ENCODE assay signal across 12 cellular contexts in the genomic region with DNA sequence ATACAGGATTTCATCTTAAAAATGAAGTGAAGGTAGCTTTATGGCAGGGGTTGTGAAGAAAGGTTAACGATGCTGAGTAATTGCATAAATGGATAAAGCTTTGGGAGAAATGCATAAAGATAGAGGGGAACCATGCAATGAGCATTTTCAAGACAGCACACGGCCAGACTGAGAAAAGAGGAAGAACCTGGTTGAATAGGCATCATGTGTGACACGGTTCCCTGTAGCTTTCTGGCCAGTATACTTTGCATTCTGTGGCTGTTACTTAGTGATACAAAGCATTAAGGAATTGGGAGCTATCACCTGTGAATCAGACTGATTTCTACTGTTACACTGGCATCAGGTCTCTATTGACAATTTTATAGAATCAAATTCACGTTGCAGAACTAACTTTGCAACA. TPM values are rescaled to one million over a fixed set of nuclear protein-coding genes. Genes with fewer than 3 reads are reported as not detected.
DNase-seq lines count a peak whose midpoint lies in the region; ATAC-seq and TF ChIP-seq lines count a peak whose summit lies in the region.
"Had no signal": no experiment of that assay in that cellular context is flagged by ENCODE, and none has a peak within 500 bp of the region (broad histone marks: within the 10 kb centered on the region; RNA-seq: fewer than 3 reads in every experiment).

No MANE protein-coding gene starts in this region.

- CTCF ChIA-PET in PC-9 (lab: Charles Lee): no interaction called here
- CTCF ChIA-PET in Calu3 (lab: Charles Lee): interaction anchor here (0.5 kb wide), 1 partner anchor 26 kb away, joined by 6 read pairs; no protein-coding TSS in a partner anchor

- H3K9me3 ChIP-seq in SU-DHL-6 (ENCODE audit: insufficient read depth, low read length) (no peaks in the 10 kb centered on the region), PC-9 (ENCODE audit: insufficient read depth, low read depth) (0 out of 2 replicates have a peak, but pooled peaks cover 8% of the 10 kb centered on the region), hepatocyte (ENCODE audit: low read depth) (no peaks in the 10 kb centered on the region)

- H3K36me3 ChIP-seq in SU-DHL-6 (ENCODE audit: low read length): no peaks in the 10 kb centered on the region
- H3K36me3 ChIP-seq in PC-9 (ENCODE audit: low read depth): peaks cover 3% of the 10 kb centered on the region; the same call in 1 of the 2 replicates
- no peaks in the 10 kb centered on the region for H3K36me3 ChIP-seq in hepatocyte (replicated peaks; ENCODE audit: insufficient read depth, low read depth)

- ATAC-seq in activated CD4-positive, CD25-positive, alpha-beta regulatory T cell treated with anti-CD3 and anti-CD28 coated beads, Interleukin-2, amount 50 U/mL, for 24 hours: no peak

- H3K27me3 Mint-ChIP-seq in Calu3 (ENCODE audit: unreplicated experiment): no peaks in the 10 kb centered on the region

- H3K4me2 ChIP-seq in SU-DHL-6 (ENCODE audit: low read depth, low read length, poor library complexity, severe bottlenecking) (peak overlapping the region; percentile 4), PC-9 (no peak overlapping the region), hepatocyte (no peak overlapping the region)

- BruUV-seq in PC-9 (replicated peaks; lab: Mats Ljungman, UMichigan) (no TSS peak), Calu3 (replicated peaks; lab: Mats Ljungman, UMichigan) (no TSS peak)

- POLR2A ChIA-PET in PC-9 (lab: Charles Lee; ENCODE audit: unreplicated experiment): no interaction called here

- 88% methylated on average over 4 of the region's 4 CpGs for WGBS in hepatocyte (ENCODE audit: low lambda C conversion rate, missing lambda C conversion rate)

- in situ Hi-C loops in KBM-7 (cut with MboI; ENCODE audit: low pct_unique_long_range_greater_than_20kb, low sequenced_read_pairs): no loop called here

- H3K4me3 ChIP-seq in SU-DHL-6 (ENCODE audit: insufficient read depth, low read length, poor library complexity, severe bottlenecking): no peak overlapping the region
- H3K4me3 ChIP-seq in PC-9: no peak overlapping the region
- no peak overlapping the region for H3K4me3 ChIP-seq in hepatocyte
- H3K4me3 ChIP-seq: esophagus squamous epithelium had no signal

- no peaks in the 10 kb centered on the region for H3K36me3 Mint-ChIP-seq in Calu3 (ENCODE audit: insufficient read depth, unreplicated experiment)

- intact Hi-C loops in PC-9 (cut with micrococcal nuclease; ENCODE audit: unreplicated experiment): no loop called here
- intact Hi-C loops in Calu3 (cut with micrococcal nuclease; ENCODE audit: unreplicated experiment): no loop called here

- peak; percentile 30 for DNase-seq in GM20000 (ENCODE audit: low spot score)
- peak; percentile 65 for DNase-seq in KBM-7
- no peak for DNase-seq in PC-9
- no peak for DNase-seq in hepatocyte (ENCODE audit: low spot score)
- DNase-seq in Calu3: no peak
- DNase-seq: activated CD4-positive, alpha-beta T cell treated with anti-CD3 and anti-CD28 coated beads, Interleukin-2, amount 50 U/mL, for 4 hours; esophagus squamous epithelium; NCI-H1105 had no signal

- H3K27me3 ChIP-seq in SU-DHL-6 (ENCODE audit: low read length): no peaks in the 10 kb centered on the region
- no peaks in the 10 kb centered on the region for H3K27me3 ChIP-seq in PC-9 (ENCODE audit: insufficient read depth, low read depth)
- no peaks in the 10 kb centered on the region for H3K27me3 ChIP-seq in hepatocyte
- H3K27me3 ChIP-seq: esophagus squamous epithelium had no signal

- no peak overlapping the region for H3K4me3 Mint-ChIP-seq in Calu3 (ENCODE audit: low read depth, unreplicated experiment)
- H3K4me3 Mint-ChIP-seq: neural crest cell; T-helper 1 cell treated with Interleukin-12 subunit alpha and Interleukin-12 subunit beta and Interleukin-4 antibody, amounts not matched to agents 30 μg/mL and 1 μg/mL, for 36 hours had no signal

- 0 out of 2 replicates have a peak, but pooled peaks cover 4% of the 10 kb centered on the region for H3F3A ChIP-seq in SU-DHL-6 (ENCODE audit: insufficient read depth)
- no peaks in the 10 kb centered on the region for H3F3A ChIP-seq in PC-9 (ENCODE audit: insufficient read depth, low read depth)

- H3K9me3 Mint-ChIP-seq in Calu3 (ENCODE audit: low read depth, unreplicated experiment): peaks cover 6% of the 10 kb centered on the region

- peaks cover 18% of the 10 kb centered on the region for H3K79me2 ChIP-seq in SU-DHL-6 (ENCODE audit: insufficient read depth, low read length)
- H3K79me2 ChIP-seq in PC-9 (ENCODE audit: low read depth): peaks cover 27% of the 10 kb centered on the region
- H3K79me2 ChIP-seq in hepatocyte: peaks cover 71% of the 10 kb centered on the region

- H3K9me2 ChIP-seq in SU-DHL-6 (replicated peaks; ENCODE audit: insufficient read depth, low read length) (no peaks in the 10 kb centered on the region), PC-9 (ENCODE audit: insufficient read depth) (no peaks in the 10 kb centered on the region), hepatocyte (replicated peaks; ENCODE audit: insufficient read depth) (no peaks in the 10 kb centered on the region)

- H4K20me1 ChIP-seq in SU-DHL-6 (ENCODE audit: low read depth, low read length): no peaks in the 10 kb centered on the region
- H4K20me1 ChIP-seq in PC-9 (ENCODE audit: insufficient read depth): 0 out of 2 replicates have a peak, but pooled peaks cover 6% of the 10 kb centered on the region
- H4K20me1 ChIP-seq in hepatocyte (ENCODE audit: insufficient read depth, poor library complexity, severe bottlenecking): no peaks in the 10 kb centered on the region

- no peaks in the 10 kb centered on the region for H3K4me1 Mint-ChIP-seq in Calu3 (ENCODE audit: low read depth, unreplicated experiment)

- no peak overlapping the region for H2AFZ ChIP-seq in SU-DHL-6 (ENCODE audit: low read depth, low read length, severe bottlenecking)
- H2AFZ ChIP-seq in PC-9: no peak overlapping the region
- H2AFZ ChIP-seq in hepatocyte: no peak overlapping the region

- H3K4me1 ChIP-seq in PC-9 (replicated peaks; ENCODE audit: insufficient read depth) (no peaks in the 10 kb centered on the region), hepatocyte (ENCODE audit: insufficient read depth) (no peaks in the 10 kb centered on the region)

- H3K27ac Mint-ChIP-seq in Calu3 (ENCODE audit: unreplicated experiment): no peak overlapping the region
- H3K27ac Mint-ChIP-seq: T-helper 1 cell treated with Interleukin-12 subunit alpha and Interleukin-12 subunit beta and Interleukin-4 antibody, amounts not matched to agents 30 μg/mL and 1 μg/mL, for 36 hours had no signal

- no peak for TF ChIP-seq CTCF in GM20000 (IDR thresholded peaks at IDR 0.05; ENCODE audit: extremely low read depth, missing control alignments)
- no peak for TF ChIP-seq CTCF in SU-DHL-6 (IDR thresholded peaks at IDR 0.05; ENCODE audit: insufficient read depth, low read length, poor library complexity, severe bottlenecking)
- TF ChIP-seq CTCF in PC-9 (conservative IDR thresholded peaks at IDR 0.05): no peak
- no peak for TF ChIP-seq CTCF in hepatocyte (IDR thresholded peaks at IDR 0.05; ENCODE audit: poor library complexity)
- TF ChIP-seq CTCF in Calu3 (IDR thresholded peaks at IDR 0.05; ENCODE audit: unreplicated experiment): no peak

- no peak overlapping the region for H3K9ac ChIP-seq in SU-DHL-6 (ENCODE audit: low read length)

- H3K27ac ChIP-seq in SU-DHL-6 (ENCODE audit: low read depth, low read length) (no peak overlapping the region), PC-9 (no peak overlapping the region), hepatocyte (no peak overlapping the region)
- H3K27ac ChIP-seq: esophagus squamous epithelium had no signal

RNA-seq across cellular contexts. Expression of a gene that starts 33.3 kb away (rescaled TPM):
- total RNA-seq in PC-9 (2021): 43.4 and 44.1 TPM in 2 replicates
- total RNA-seq in hepatocyte: 29.6 and 30.7 TPM in 2 replicates
- 14.7 and 20.4 TPM in 2 replicates for polyA plus RNA-seq in hepatocyte
- 33.5 and 41.5 TPM in 2 replicates for total RNA-seq in Calu3 (2022)

Comparison
In these comparisons a context has a peak if more than half of its experiments do, and no peak if none do; other contexts are left out.
1. DNase-seq: peak in GM20000 (single experiment) and KBM-7 (single experiment); none in PC-9 (0 of 2), hepatocyte (single experiment) and Calu3 (single experiment).